23 cellular contexts compared by ENCODE assay signal in genomic region chr7:83324596-83324995, GRCh38.
"Had no signal": no experiment of that assay in that cellular context is flagged by ENCODE, and none has a peak within 500 bp of the region (broad histone marks: within the 10 kb centered on the region; RNA-seq: fewer than 3 reads in every experiment).

No MANE protein-coding gene starts in this region.

- H3K36me3 ChIP-seq: stomach, suprapubic skin, thoracic aorta, thyroid gland, tibial artery, tibial nerve, transverse colon, upper lobe of left lung, upper lobe of right lung, uterus, vagina had no signal

- H3K27ac ChIP-seq: stomach, suprapubic skin, testis, thoracic aorta, thyroid gland, tibial artery, tibial nerve, transverse colon, upper lobe of left lung, upper lobe of right lung, uterus, vagina had no signal

- DNase-seq: stimulated activated CD4-positive, alpha-beta T cell treated with anti-CD3 and anti-CD28 coated beads, Interleukin-2, amount 100 ng/mL, for 48 hours; stimulated activated CD4-positive, alpha-beta T cell treated with anti-CD3 and anti-CD28 coated beads, Interleukin-4, amount 100 ng/mL, for 1 hour; stimulated activated CD4-positive, alpha-beta T cell treated with anti-CD3 and anti-CD28 coated beads, Interleukin-4, amount 100 ng/mL, for 24 hours; stimulated activated CD4-positive, alpha-beta T cell treated with anti-CD3 and anti-CD28 coated beads, Interleukin-4, amount 100 ng/mL, for 4 hours; stimulated activated CD8-positive, alpha-beta memory T cell treated with anti-CD3 and anti-CD28 coated beads, Interleukin-4, amount 100 ng/mL, for 48 hours; stimulated activated naive B cell treated with anti-CD40 and anti-IgM and Interleukin-4, amounts not matched to agents 10 μg/mL and 1 μg/mL and 100 μg/mL, for 72 hours; stimulated activated naive CD4-positive, alpha-beta T cell; stimulated activated naive CD4-positive, alpha-beta T cell treated with Interleukin-2 at 50 U/mL for 16 hours; stimulated activated naive CD8-positive, alpha-beta T cell treated with anti-CD3 and anti-CD28 coated beads, Interleukin-15, amount 100 ng/mL, for 72 hours; stimulated activated naive CD8-positive, alpha-beta T cell treated with anti-CD3 and anti-CD28 coated beads, Interleukin-15, Interleukin-2, amounts not matched to agents 100 U/mL and 50 U/mL, for 24 hours; stomach; substantia nigra; testis; thyroid gland; tibial artery; transverse colon; upper lobe of left lung; upper lobe of right lung; uterus had no signal

- H3K27me3 ChIP-seq: stomach, suprapubic skin, testis, thyroid gland, tibial artery, tibial nerve, transverse colon, upper lobe of left lung, upper lobe of right lung, uterus, vagina had no signal

- H3K9me3 ChIP-seq: stomach, suprapubic skin, testis, thoracic aorta, thyroid gland, tibial artery, tibial nerve, transverse colon, upper lobe of left lung, upper lobe of right lung, uterus, vagina had no signal

- H3K4me3 ChIP-seq: stomach, suprapubic skin, testis, thoracic aorta, thyroid gland, tibial artery, tibial nerve, transverse colon, upper lobe of left lung, upper lobe of right lung, uterus, vagina had no signal

- H3K4me1 ChIP-seq: stomach, suprapubic skin, testis, thyroid gland, tibial artery, tibial nerve, transverse colon, upper lobe of left lung, upper lobe of right lung, uterus, vagina had no signal
